ENCODE assay signal across 23 cellular contexts in genomic region chr14:99067927-99068326, GRCh38.
"Had no signal": no experiment of that assay in that cellular context is flagged by ENCODE, and none has a peak within 500 bp of the region (broad histone marks: within the 10 kb centered on the region; RNA-seq: fewer than 3 reads in every experiment).

No MANE protein-coding gene starts in this region.

- H3K36me3 Mint-ChIP-seq: natural killer cell had no signal

- H3K27ac ChIP-seq: foreskin keratinocyte, pancreas, psoas muscle, right lobe of liver, testis, tibial nerve, upper lobe of right lung, vagina had no signal

- H3K4me1 ChIP-seq: pancreas, psoas muscle, right lobe of liver, testis, tibial nerve, upper lobe of right lung, vagina had no signal

- H3K4me3 Mint-ChIP-seq: dendritic cell treated with granulocyte-macrophage colony-stimulating factor and Interleukin-4, amounts not matched to agents 40 ng/mL and 50 ng/mL, for 4 days; effector memory CD8-positive, alpha-beta T cell; immature natural killer cell; natural killer cell; neural crest cell; stimulated activated naive B cell treated with anti-CD40 and anti-IgM and Interleukin-4, amounts not matched to agents 10 μg/mL and 1 μg/mL and 100 μg/mL, for 72 hours; stimulated activated naive CD8-positive, alpha-beta T cell treated with anti-CD3 and anti-CD28 coated beads, Interleukin-15, amount 100 ng/mL, for 72 hours had no signal

- H3K27me3 ChIP-seq: foreskin keratinocyte, pancreas, right lobe of liver, testis, tibial nerve, upper lobe of right lung, vagina had no signal

- H3K27ac Mint-ChIP-seq: dendritic cell treated with granulocyte-macrophage colony-stimulating factor and Interleukin-4, amounts not matched to agents 40 ng/mL and 50 ng/mL, for 4 days; effector memory CD8-positive, alpha-beta T cell; immature natural killer cell; natural killer cell; stimulated activated naive B cell treated with anti-CD40 and anti-IgM and Interleukin-4, amounts not matched to agents 10 μg/mL and 1 μg/mL and 100 μg/mL, for 72 hours; stimulated activated naive CD8-positive, alpha-beta T cell treated with anti-CD3 and anti-CD28 coated beads, Interleukin-15, amount 100 ng/mL, for 72 hours had no signal

- H3K9me3 Mint-ChIP-seq: effector memory CD8-positive, alpha-beta T cell; immature natural killer cell; natural killer cell had no signal

- ATAC-seq: effector memory CD8-positive, alpha-beta T cell; foreskin keratinocyte; left colon; left ventricle myocardium superior; pancreas; psoas muscle; stimulated activated naive B cell treated with anti-CD40 and anti-IgM and Interleukin-4, amounts not matched to agents 10 μg/mL and 1 μg/mL and 100 μg/mL, for 72 hours; stimulated activated naive CD8-positive, alpha-beta T cell treated with anti-CD3 and anti-CD28 coated beads, Interleukin-15, amount 100 ng/mL, for 72 hours had no signal

- DNase-seq: effector memory CD8-positive, alpha-beta T cell; foreskin keratinocyte; immature natural killer cell; left colon; left ventricle myocardium superior; mucosa of descending colon; natural killer cell; occipital lobe; pancreas; psoas muscle; retina; stimulated activated CD4-positive, alpha-beta T cell treated with anti-CD3 and anti-CD28 coated beads, Interleukin-4, amount 100 ng/mL, for 1 hour; stimulated activated CD8-positive, alpha-beta memory T cell treated with anti-CD3 and anti-CD28 coated beads, Interleukin-4, amount 100 ng/mL, for 48 hours; stimulated activated naive B cell treated with anti-CD40 and anti-IgM and Interleukin-4, amounts not matched to agents 10 μg/mL and 1 μg/mL and 100 μg/mL, for 72 hours; stimulated activated naive CD8-positive, alpha-beta T cell treated with anti-CD3 and anti-CD28 coated beads, Interleukin-15, amount 100 ng/mL, for 72 hours; testis; upper lobe of right lung had no signal

- H3K4me1 Mint-ChIP-seq: immature natural killer cell; natural killer cell; stimulated activated naive B cell treated with anti-CD40 and anti-IgM and Interleukin-4, amounts not matched to agents 10 μg/mL and 1 μg/mL and 100 μg/mL, for 72 hours had no signal

- H3K27me3 Mint-ChIP-seq: dendritic cell treated with granulocyte-macrophage colony-stimulating factor and Interleukin-4, amounts not matched to agents 40 ng/mL and 50 ng/mL, for 4 days; effector memory CD8-positive, alpha-beta T cell; stimulated activated naive B cell treated with anti-CD40 and anti-IgM and Interleukin-4, amounts not matched to agents 10 μg/mL and 1 μg/mL and 100 μg/mL, for 72 hours; stimulated activated naive CD8-positive, alpha-beta T cell treated with anti-CD3 and anti-CD28 coated beads, Interleukin-15, amount 100 ng/mL, for 72 hours had no signal

- H3K9me3 ChIP-seq: mucosa of descending colon, pancreas, psoas muscle, right lobe of liver, testis, vagina had no signal

- H3K36me3 ChIP-seq: pancreas, right lobe of liver, tibial nerve, upper lobe of right lung, vagina had no signal

- H3K4me3 ChIP-seq: lung, mucosa of descending colon, pancreas, psoas muscle, right lobe of liver, testis, tibial nerve, upper lobe of right lung, vagina had no signal
